Comparison of ENCODE assay signal across 17 cellular contexts in genomic region chr9:134666208-134666607, GRCh38. TPM values are rescaled to one million over a fixed set of nuclear protein-coding genes. Genes with fewer than 3 reads are reported as not detected.
"Had no signal": no experiment of that assay in that cellular context is flagged by ENCODE, and none has a peak within 500 bp of the region (broad histone marks: within the 10 kb centered on the region; RNA-seq: fewer than 3 reads in every experiment).

No MANE protein-coding gene starts in this region.

- H3K4me3 ChIP-seq: cardiac muscle cell, dorsolateral prefrontal cortex, gastroesophageal sphincter, heart right ventricle, tibial nerve had no signal

- H3K27ac ChIP-seq: cardiac muscle cell, dorsolateral prefrontal cortex, heart right ventricle, parathyroid adenoma, tibial nerve had no signal

- H3K9ac ChIP-seq: parathyroid adenoma had no signal

- DNase-seq: activated CD4-positive, alpha-beta T cell treated with anti-CD3 and anti-CD28 coated beads, Interleukin-2, amount 50 U/mL, for 1 hour; activated naive CD4-positive, alpha-beta T cell treated with anti-CD3 and anti-CD28 coated beads for 36 hours; endodermal cell; heart right ventricle; naive B cell; stimulated activated CD4-positive, alpha-beta T cell treated with anti-CD3 and anti-CD28 coated beads, Interleukin-2, amount 100 ng/mL, for 48 hours; stimulated activated naive CD4-positive, alpha-beta T cell; substantia nigra; T-cell; T-helper 9 cell had no signal

- H2AFZ ChIP-seq: parathyroid adenoma had no signal

- H3K27ac Mint-ChIP-seq: activated naive CD4-positive, alpha-beta T cell treated with anti-CD3 and anti-CD28 coated beads for 36 hours; activated T-helper 1 cell treated with anti-CD3 and anti-CD28 coated beads, Interleukin-12 subunit alpha, Interleukin-12 subunit beta, Interleukin-2, Interleukin-4 antibody, amounts not matched to agents 30 ng/mL and 10 ng/mL and 1 ng/mL, durations not matched to agents 14 hours and 24 hours and 36 hours; endodermal cell; T-cell had no signal

- H3K36me3 ChIP-seq: cardiac muscle cell, gastroesophageal sphincter, tibial nerve had no signal

- H3K4me3 Mint-ChIP-seq: activated naive CD4-positive, alpha-beta T cell treated with anti-CD3 and anti-CD28 coated beads for 36 hours; activated T-helper 1 cell treated with anti-CD3 and anti-CD28 coated beads, Interleukin-12 subunit alpha, Interleukin-12 subunit beta, Interleukin-2, Interleukin-4 antibody, amounts not matched to agents 30 ng/mL and 10 ng/mL and 1 ng/mL, durations not matched to agents 14 hours and 24 hours and 36 hours; endodermal cell; naive B cell; T-cell had no signal

- H3K4me1 Mint-ChIP-seq: naive B cell, T-cell had no signal

- H3K27me3 ChIP-seq: cardiac muscle cell, gastroesophageal sphincter, heart right ventricle, tibial nerve had no signal

- H3K9me3 ChIP-seq: gastroesophageal sphincter, tibial nerve had no signal

- H3K9me3 Mint-ChIP-seq: endodermal cell had no signal

- H3K36me3 Mint-ChIP-seq: T-cell had no signal

RNA-seq across cellular contexts. Expression of gene COL5A1, which starts 24.6 kb away (rescaled TPM):
- total RNA-seq: activated CD8-positive, alpha-beta memory T cell treated with anti-CD3 and anti-CD28 coated beads for 36 hours; activated T-helper 1 cell treated with anti-CD3 and anti-CD28 coated beads, Interleukin-12 subunit alpha, Interleukin-12 subunit beta, Interleukin-2, Interleukin-4 antibody, amounts not matched to agents 30 ng/mL and 10 ng/mL and 1 ng/mL, durations not matched to agents 14 hours and 24 hours and 36 hours had no signal
